Comparison of ENCODE assay signal across 1 cellular context in genomic region chr19:42512130-42512636, GRCh38.
TF ChIP-seq lines count a peak whose summit lies in the region.

No MANE protein-coding gene starts in this region.

TF ChIP-seq in WTC11, 78 proteins besides CTCF, POLR2A, EP300 and RAD21 (continued from another document):
- TF ChIP-seq ZNF281 (CRISPR knock-in tag; IDR thresholded peaks at IDR 0.05) (no peak), JUN (CRISPR knock-in tag; IDR thresholded peaks at IDR 0.05) (no peak), USF1 (CRISPR knock-in tag; IDR thresholded peaks at IDR 0.05) (no peak)
TF ChIP-seq in WTC11: peak in this region for 0.
